Comparison of ENCODE assay signal across 8 cellular contexts in the genomic region with DNA sequence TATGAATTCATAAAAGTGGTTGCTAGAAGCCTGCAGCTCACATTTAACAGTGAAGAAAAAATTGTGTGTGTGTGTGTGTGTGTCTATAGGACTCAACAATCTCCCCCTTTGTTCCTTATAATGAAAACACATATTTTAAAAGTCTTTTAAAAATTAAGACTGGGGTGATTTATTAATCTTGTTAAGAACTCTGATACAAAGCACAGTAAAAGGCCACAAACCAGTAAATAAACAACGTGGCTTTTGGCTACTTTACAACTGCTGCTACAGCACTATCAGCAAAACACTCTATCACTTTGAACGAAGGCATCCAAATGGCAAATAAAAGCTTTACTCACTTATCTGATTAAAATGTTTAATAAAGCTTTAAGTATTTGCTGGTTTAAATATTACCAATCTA. TPM values are rescaled to one million over a fixed set of nuclear protein-coding genes. Genes with fewer than 3 reads are reported as not detected.
DNase-seq lines count a peak whose midpoint lies in the region; ATAC-seq and TF ChIP-seq lines count a peak whose summit lies in the region.

No MANE protein-coding gene starts in this region.

- POLR2A ChIA-PET in activated CD4-positive, alpha-beta T cell treated with anti-CD3 and anti-CD28 coated beads for 36 hours (lab: Charles Lee): interaction anchor here (0.6 to 1.2 kb wide), 8 partner anchors 55 to 483 kb away, joined by 3 to 4 read pairs (median 3); a partner anchor contains a TSS

- H3K4me1 ChIP-seq in left lung (peaks cover 6 to 26% of the 10 kb centered on the region in 2 donors), thoracic aorta (ENCODE audit: control insufficient read depth in 1 of 2, low read depth in 2 of 2) (peaks cover 12 to 15% of the 10 kb centered on the region in 2 donors)

- no peaks in the 10 kb centered on the region for H3K9me3 Mint-ChIP-seq in activated CD4-positive, alpha-beta T cell treated with anti-CD3 and anti-CD28 coated beads for 36 hours (ENCODE audit: low read depth)
- no peaks in the 10 kb centered on the region for H3K9me3 Mint-ChIP-seq in activated T-helper 2 cell treated with anti-CD3 and anti-CD28 coated beads, Interferon-gamma antibody, Interleukin-2, Interleukin-4, amounts not matched to agents 10 μg/mL and 5 μg/mL and 100 μg/mL, durations not matched to agents 14 hours and 24 hours and 36 hours

- CTCF ChIA-PET in activated CD4-positive, alpha-beta T cell treated with anti-CD3 and anti-CD28 coated beads for 36 hours (lab: Charles Lee): interaction anchor here (0.9 to 8.7 kb wide), 11 partner anchors 12 to 483 kb away, joined by 3 to 111 read pairs (median 5); a partner anchor contains a TSS

- H3K27ac Mint-ChIP-seq in activated CD4-positive, alpha-beta T cell treated with anti-CD3 and anti-CD28 coated beads for 36 hours: peak overlapping the region; percentile 97
- peak overlapping the region; percentile 98 for H3K27ac Mint-ChIP-seq in activated T-helper 2 cell treated with anti-CD3 and anti-CD28 coated beads, Interferon-gamma antibody, Interleukin-2, Interleukin-4, amounts not matched to agents 10 μg/mL and 5 μg/mL and 100 μg/mL, durations not matched to agents 14 hours and 24 hours and 36 hours

- intact Hi-C loops in activated CD4-positive, alpha-beta T cell treated with anti-CD3 and anti-CD28 coated beads for 36 hours (cut with DNase I, micrococcal nuclease): loop anchor here (1.0 to 10.0 kb wide), 17 partner anchors 113 to 714 kb away; a partner anchor contains a TSS
- intact Hi-C loops in activated T-helper 2 cell treated with anti-CD3 and anti-CD28 coated beads, Interferon-gamma antibody, Interleukin-2, Interleukin-4, amounts not matched to agents 10 μg/mL and 5 μg/mL and 100 μg/mL, durations not matched to agents 14 hours and 24 hours and 36 hours (cut with micrococcal nuclease): loop anchor here (1.0 to 10.0 kb wide), 6 partner anchors 114 to 495 kb away; a partner anchor contains a TSS
- intact Hi-C loops in left lung (cut with DNase I): no loop called here

- ATAC-seq in activated CD4-positive, alpha-beta T cell treated with anti-CD3 and anti-CD28 coated beads for 36 hours: no peak
- ATAC-seq in left lung: peak; percentile 1
- ATAC-seq in thoracic aorta (ENCODE audit: insufficient number of reproducible peaks, low FRiP score, low read depth): no peak

- H3K27me3 Mint-ChIP-seq in activated CD4-positive, alpha-beta T cell treated with anti-CD3 and anti-CD28 coated beads for 36 hours: no peaks in the 10 kb centered on the region
- H3K27me3 Mint-ChIP-seq in activated T-helper 2 cell treated with anti-CD3 and anti-CD28 coated beads, Interferon-gamma antibody, Interleukin-2, Interleukin-4, amounts not matched to agents 10 μg/mL and 5 μg/mL and 100 μg/mL, durations not matched to agents 14 hours and 24 hours and 36 hours (ENCODE audit: low read depth): no peaks in the 10 kb centered on the region

- H3K4me3 Mint-ChIP-seq in activated CD4-positive, alpha-beta T cell treated with anti-CD3 and anti-CD28 coated beads for 36 hours: peak overlapping the region; percentile 95
- H3K4me3 Mint-ChIP-seq in activated T-helper 2 cell treated with anti-CD3 and anti-CD28 coated beads, Interferon-gamma antibody, Interleukin-2, Interleukin-4, amounts not matched to agents 10 μg/mL and 5 μg/mL and 100 μg/mL, durations not matched to agents 14 hours and 24 hours and 36 hours (ENCODE audit: low read depth): peak overlapping the region; percentile 97

- H3K36me3 ChIP-seq in left lung (peaks cover 0 to 58% of the 10 kb centered on the region in 2 donors), thoracic aorta (peaks cover 26% of the 10 kb centered on the region)

- H3K27me3 ChIP-seq in left lung (no peaks in the 10 kb centered on the region), thoracic aorta (replicated peaks; ENCODE audit: insufficient read depth) (no peaks in the 10 kb centered on the region)

- no peak for DNase-seq in activated CD4-positive, alpha-beta T cell treated with anti-CD3 and anti-CD28 coated beads for 36 hours
- no peak for DNase-seq in activated CD4-positive, alpha-beta T cell treated with anti-CD3 and anti-CD28 coated beads for 1 hour
- no peak for DNase-seq in activated T-helper 2 cell treated with anti-CD3 and anti-CD28 coated beads, Interferon-gamma antibody, Interleukin-2, Interleukin-4, amounts not matched to agents 10 μg/mL and 5 μg/mL and 100 μg/mL, durations not matched to agents 14 hours and 24 hours and 36 hours (ENCODE audit: low spot score)
- DNase-seq in left lung: no peak
- no peak for DNase-seq in thoracic aorta (ENCODE audit: low spot score)
- no peak for DNase-seq in NCI-H1417 treated with DMSO at 0.1 percent for 48 hours (lab: John Stamatoyannopoulos, UW)
- no peak for DNase-seq in NOMO-1 treated with DMSO at 0.1 percent for 48 hours (lab: John Stamatoyannopoulos, UW; ENCODE audit: unreplicated experiment)
- no peak for DNase-seq in RKO (ENCODE audit: low spot score)

- peak overlapping the region; percentile 84 to 94 for H3K27ac ChIP-seq in left lung
- H3K27ac ChIP-seq in thoracic aorta: peak overlapping the region; percentile 60 to 76

- peaks cover 24% of the 10 kb centered on the region for H3K4me1 Mint-ChIP-seq in activated CD4-positive, alpha-beta T cell treated with anti-CD3 and anti-CD28 coated beads for 36 hours
- H3K4me1 Mint-ChIP-seq in activated T-helper 2 cell treated with anti-CD3 and anti-CD28 coated beads, Interferon-gamma antibody, Interleukin-2, Interleukin-4, amounts not matched to agents 10 μg/mL and 5 μg/mL and 100 μg/mL, durations not matched to agents 14 hours and 24 hours and 36 hours (ENCODE audit: low read depth): peaks cover 14% of the 10 kb centered on the region

- TF ChIP-seq CTCF in left lung (IDR thresholded peaks at IDR 0.05) (no peak), thoracic aorta (IDR thresholded peaks at IDR 0.05) (no peak)

- peak overlapping the region in 1 of 2 donors; percentile 71 for H3K4me3 ChIP-seq in left lung
- H3K4me3 ChIP-seq in thoracic aorta: peak overlapping the region; percentile 77

- H3K9me3 ChIP-seq in left lung (no peaks in the 10 kb centered on the region), thoracic aorta (no peaks in the 10 kb centered on the region)

- peaks cover 31% of the 10 kb centered on the region for H3K36me3 Mint-ChIP-seq in activated CD4-positive, alpha-beta T cell treated with anti-CD3 and anti-CD28 coated beads for 36 hours (ENCODE audit: low read depth)
- H3K36me3 Mint-ChIP-seq in activated T-helper 2 cell treated with anti-CD3 and anti-CD28 coated beads, Interferon-gamma antibody, Interleukin-2, Interleukin-4, amounts not matched to agents 10 μg/mL and 5 μg/mL and 100 μg/mL, durations not matched to agents 14 hours and 24 hours and 36 hours (ENCODE audit: low read depth): peaks cover 45% of the 10 kb centered on the region

RNA-seq across cellular contexts. Expression of a gene that starts 0.6 kb away (rescaled TPM):
- 10 to 100 TPM in 1 of 2 experiments, 1 to 10 TPM in 1; 6.6 to 10.4 TPM for total RNA-seq in activated CD4-positive, alpha-beta T cell treated with anti-CD3 and anti-CD28 coated beads for 36 hours
- 9.7 and 10.1 TPM in 2 replicates for total RNA-seq in activated T-helper 2 cell treated with anti-CD3 and anti-CD28 coated beads, Interferon-gamma antibody, Interleukin-2, Interleukin-4, amounts not matched to agents 10 μg/mL and 5 μg/mL and 100 μg/mL, durations not matched to agents 14 hours and 24 hours and 36 hours
- total RNA-seq in left lung (1 to 10 TPM; 5.8 to 9.3 TPM), thoracic aorta (10 to 100 TPM in 1 of 2 donors, 1 to 10 TPM in 1; 8.1 to 12.2 TPM)

Comparison
In these comparisons a context has a peak if more than half of its experiments do, and no peak if none do; other contexts are left out.
1. intact Hi-C loops: an anchor here in activated CD4-positive, alpha-beta T cell treated with anti-CD3 and anti-CD28 coated beads for 36 hours (1.0 to 10.0 kb wide) and activated T-helper 2 cell treated with anti-CD3 and anti-CD28 coated beads, Interferon-gamma antibody, Interleukin-2, Interleukin-4, amounts not matched to agents 10 μg/mL and 5 μg/mL and 100 μg/mL, durations not matched to agents 14 hours and 24 hours and 36 hours (1.0 to 10.0 kb wide); none called in left lung.